Comparison of ENCODE assay signal across 25 cellular contexts in the genomic region with DNA sequence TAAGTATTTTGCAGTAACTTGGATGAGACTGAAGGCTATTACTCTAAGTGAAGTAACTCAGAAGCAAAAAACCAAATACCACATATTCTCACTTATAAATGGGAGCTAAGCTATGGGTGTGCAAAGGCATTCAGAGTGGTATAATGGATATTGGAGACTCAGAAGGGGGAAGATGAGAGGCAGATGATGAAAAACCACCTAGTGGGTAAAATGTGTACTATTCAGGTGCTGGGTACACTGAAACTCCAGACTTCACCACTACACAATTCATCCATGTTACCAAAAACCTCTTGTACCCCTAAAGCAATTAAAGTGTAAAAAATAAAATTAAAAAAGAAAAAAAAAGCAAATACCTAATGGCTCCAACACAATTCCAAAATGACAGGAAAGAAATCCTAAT.
DNase-seq lines count a peak whose midpoint lies in the region; FAIRE-seq and TF ChIP-seq lines count a peak whose summit lies in the region.
"Had no signal": no experiment of that assay in that cellular context is flagged by ENCODE, and none has a peak within 500 bp of the region (broad histone marks: within the 10 kb centered on the region; RNA-seq: fewer than 3 reads in every experiment).

No MANE protein-coding gene starts in this region.

- H3K4me2 ChIP-seq in H1 (ENCODE audit: insufficient read depth in 1 of 2, low read depth in 2 of 2, low read length in 2 of 2) (no peak overlapping the region), neural progenitor cell (no peak overlapping the region)
- H3K4me2 ChIP-seq: BLaER1 had no signal

- no peaks in the 10 kb centered on the region for H3K79me1 ChIP-seq in H1 (ENCODE audit: low read depth, low read length)

- H4K5ac ChIP-seq in H1 (ENCODE audit: insufficient read length, low read depth, low read length), result no peak overlapping the region

- CTCF ChIA-PET in H1 (lab: Charles Lee; ENCODE audit: partially characterized antibody), result interaction anchor here (0.6 to 2.1 kb wide), 6 partner anchors 8 to 366 kb away, joined by 3 to 5 read pairs (median 3); no protein-coding TSS in a partner anchor

- no peak overlapping the region for H2BK5ac ChIP-seq in H1 (ENCODE audit: low read depth, low read length)

- no peaks in the 10 kb centered on the region for H3K9me3 ChIP-seq in BE2C
- H3K9me3 ChIP-seq in H1 (ENCODE audit: insufficient read depth in 2 of 2, low read depth in 1 of 2, low read length in 1 of 2), result no peaks in the 10 kb centered on the region
- no peaks in the 10 kb centered on the region for H3K9me3 ChIP-seq in neural progenitor cell (ENCODE audit: low read depth)
- H3K9me3 ChIP-seq: BLaER1, Caco-2, HAP-1 had no signal

- H3K27me3 Mint-ChIP-seq in neural progenitor cell (ENCODE audit: insufficient read depth, low read depth), result no peaks in the 10 kb centered on the region
- H3K27me3 Mint-ChIP-seq: CD4-positive, alpha-beta memory T cell had no signal

- H3K36me3 ChIP-seq in BE2C (no peaks in the 10 kb centered on the region), H1 (ENCODE audit: control insufficient read depth in 2 of 4, insufficient read depth in 4 of 4, low read length in 3 of 4) (no peaks in the 10 kb centered on the region), neural progenitor cell (no peaks in the 10 kb centered on the region)
- H3K36me3 ChIP-seq: BLaER1, HAP-1, SJCRH30 had no signal

- H3K27ac Mint-ChIP-seq in neural progenitor cell, result no peak overlapping the region
- H3K27ac Mint-ChIP-seq: CD4-positive, alpha-beta memory T cell had no signal

- H2BK20ac ChIP-seq in H1 (ENCODE audit: low read length), result no peak overlapping the region

- 0 out of 4 replicates have a peak, but pooled peaks of 1 of the 2 experiments have one; percentile 15 for TF ChIP-seq RAD21 in H1 (IDR thresholded peaks at IDR 0.05 in 1 of 2, conservative IDR thresholded peaks at IDR 0.05 in 1 of 2; ENCODE audit: low read depth in 2 of 2, low read length in 2 of 2)

- H3K4me1 ChIP-seq in BE2C, result no peaks in the 10 kb centered on the region
- no peaks in the 10 kb centered on the region for H3K4me1 ChIP-seq in H1 (replicated peaks in 1 of 4; ENCODE audit: control insufficient read depth in 3 of 4, insufficient read depth in 4 of 4, low read length in 3 of 4)
- no peaks in the 10 kb centered on the region for H3K4me1 ChIP-seq in neural progenitor cell
- H3K4me1 ChIP-seq: BLaER1, Caco-2, HAP-1, SJCRH30 had no signal

- DNase-seq in BE2C (no peak), HT-29 (ENCODE audit: low spot score) (peak; percentile 3), H1 (ENCODE audit: low read depth in 1 of 2, low spot score in 2 of 2) (no peak), neural progenitor cell (ENCODE audit: low spot score) (no peak), SW 1271 (lab: John Stamatoyannopoulos, UW) (no peak), dedifferentiated amniotic fluid mesenchymal stem cell (ENCODE audit: extremely low spot score) (no peak)
- DNase-seq in activated effector memory CD4-positive, alpha-beta T cell treated with anti-CD3 and anti-CD28 coated beads, Interleukin-2, amount 50 U/mL, for 16 hours, result no peak
- DNase-seq: CD4-positive, alpha-beta memory T cell; DMS153; GDM1; KBM-7; NCI-H1092 treated with DMSO at 0.1 percent for 48 hours; NCI-H1436 treated with DMSO at 0.1 percent for 48 hours; NCI-H2029; NCI-H226; NCI-H510A treated with DMSO at 0.1 percent for 48 hours; NCI-H774; OCI-M1; SJCRH30; T-helper 1 cell had no signal

- no peaks in the 10 kb centered on the region for H3K79me2 ChIP-seq in H1 (ENCODE audit: control insufficient read depth in 1 of 2, insufficient read depth in 2 of 2, low read length in 2 of 2)
- no peaks in the 10 kb centered on the region for H3K79me2 ChIP-seq in neural progenitor cell (ENCODE audit: low read depth)

- H2AFZ ChIP-seq in H1 (ENCODE audit: low read length) (no peak overlapping the region), neural progenitor cell (replicated peaks) (no peak overlapping the region)

- H2AK5ac ChIP-seq in H1 (ENCODE audit: low read depth, low read length), result no peak overlapping the region

- H2BK12ac ChIP-seq in H1 (ENCODE audit: low read depth, low read length), result no peak overlapping the region

- H4K8ac ChIP-seq in H1 (ENCODE audit: extremely low read depth, insufficient read depth, low read length), result no peak overlapping the region

- no peak overlapping the region for H3K23ac ChIP-seq in H1 (ENCODE audit: insufficient read length)

- no peaks in the 10 kb centered on the region for H3F3A ChIP-seq in neural progenitor cell (ENCODE audit: low read depth)

- no peak overlapping the region for H2BK15ac ChIP-seq in H1 (ENCODE audit: low read length)

- H3K27ac ChIP-seq in H1 (ENCODE audit: low read depth, low read length) (no peak overlapping the region), neural progenitor cell (no peak overlapping the region)
- H3K27ac ChIP-seq: BLaER1, SJCRH30 had no signal

- H3K23me2 ChIP-seq in H1 (ENCODE audit: low read depth, low read length), result no peaks in the 10 kb centered on the region

- no peak overlapping the region for H3K4me3 Mint-ChIP-seq in neural progenitor cell
- H3K4me3 Mint-ChIP-seq: CD4-positive, alpha-beta memory T cell had no signal

- H3K14ac ChIP-seq in H1 (ENCODE audit: insufficient read length), result no peak overlapping the region

- FAIRE-seq in H1 (lab: Jason Lieb, UNC), result no peak
- FAIRE-seq: HepG2, RCC 7860 had no signal

- H3K56ac ChIP-seq in H1 (replicated peaks; ENCODE audit: insufficient read length, low read depth, low read length), result no peak overlapping the region

- H3K27me3 ChIP-seq in BE2C (no peaks in the 10 kb centered on the region), H1 (replicated peaks in 1 of 4; ENCODE audit: control insufficient read depth in 3 of 4, extremely low read depth in 1 of 4, insufficient read depth in 3 of 4, low read length in 3 of 4) (no peaks in the 10 kb centered on the region), neural progenitor cell (no peaks in the 10 kb centered on the region)
- H3K27me3 ChIP-seq: BLaER1, SJCRH30 had no signal

- H3K9ac ChIP-seq in H1 (replicated peaks in 1 of 4; ENCODE audit: extremely low read depth in 1 of 4, low read depth in 3 of 4, low read length in 3 of 4) (no peak overlapping the region), neural progenitor cell (no peak overlapping the region)
- H3K9ac ChIP-seq: BLaER1 had no signal

- no peak for TF ChIP-seq EP300 in H1 (IDR thresholded peaks at IDR 0.05; ENCODE audit: borderline replicate concordance in 1 of 2, low read depth in 2 of 2, low read length in 2 of 2)

- no peak for TF ChIP-seq POLR2A in H1 (IDR thresholded peaks at IDR 0.05; ENCODE audit: control extremely low read depth in 1 of 2, low read depth in 2 of 2, low read length in 2 of 2)

- no peaks in the 10 kb centered on the region for H3K9me3 Mint-ChIP-seq in neural progenitor cell

- no peak overlapping the region for H3K4me3 ChIP-seq in BE2C (ENCODE audit: low read depth, low read length)
- no peak overlapping the region for H3K4me3 ChIP-seq in H1 (ENCODE audit: extremely low read depth in 1 of 4, insufficient read depth in 2 of 4, low read depth in 3 of 4, low read length in 4 of 4)
- no peak overlapping the region for H3K4me3 ChIP-seq in neural progenitor cell
- H3K4me3 ChIP-seq: BLaER1, HAP-1, SJCRH30 had no signal

- peaks cover 8% of the 10 kb centered on the region for H3K4me1 Mint-ChIP-seq in neural progenitor cell
- H3K4me1 Mint-ChIP-seq: CD4-positive, alpha-beta memory T cell had no signal

- no peak overlapping the region for H3K18ac ChIP-seq in H1 (ENCODE audit: extremely low read depth, low read length)

- POLR2A ChIA-PET in H1 (lab: Charles Lee; ENCODE audit: partially characterized antibody), result interaction anchor here (0.6 to 0.7 kb wide), 2 partner anchors 46 to 77 kb away, joined by 3 read pairs; no protein-coding TSS in a partner anchor

- no peaks in the 10 kb centered on the region for H3K36me3 Mint-ChIP-seq in neural progenitor cell
- H3K36me3 Mint-ChIP-seq: CD4-positive, alpha-beta memory T cell had no signal

- H2BK120ac ChIP-seq in H1 (replicated peaks; ENCODE audit: low read depth, low read length), result no peak overlapping the region

- TF ChIP-seq CTCF in BE2C (IDR thresholded peaks at IDR 0.05; ENCODE audit: low read depth, low read length) (peak; percentile 27; the same call in 1 of the 2 replicates), H1 (IDR thresholded peaks at IDR 0.05; ENCODE audit: control extremely low read depth in 1 of 3, insufficient read depth in 1 of 3, low read depth in 1 of 3, low read length in 3 of 3) (peak in 2 of 3 experiments; percentile 4 to 24; a peak in 2 of 4 replicates), neural progenitor cell (IDR thresholded peaks at IDR 0.05) (peak; percentile 31)

- H3K4ac ChIP-seq in H1 (replicated peaks; ENCODE audit: insufficient read length, low read depth, low read length), result no peak overlapping the region

- no peaks in the 10 kb centered on the region for H4K20me1 ChIP-seq in H1 (replicated peaks in 1 of 2; ENCODE audit: control insufficient read depth in 1 of 2, insufficient read depth in 2 of 2, low read length in 2 of 2)
- H4K20me1 ChIP-seq in neural progenitor cell (ENCODE audit: low read depth), result no peaks in the 10 kb centered on the region
- H4K20me1 ChIP-seq: BLaER1 had no signal

- H4K91ac ChIP-seq in H1 (replicated peaks; ENCODE audit: insufficient read length, low read length), result no peak overlapping the region

TF ChIP-seq in H1, 55 proteins besides CTCF, POLR2A, EP300 and RAD21 (continues in another document):
- TF ChIP-seq, protein P1, sequence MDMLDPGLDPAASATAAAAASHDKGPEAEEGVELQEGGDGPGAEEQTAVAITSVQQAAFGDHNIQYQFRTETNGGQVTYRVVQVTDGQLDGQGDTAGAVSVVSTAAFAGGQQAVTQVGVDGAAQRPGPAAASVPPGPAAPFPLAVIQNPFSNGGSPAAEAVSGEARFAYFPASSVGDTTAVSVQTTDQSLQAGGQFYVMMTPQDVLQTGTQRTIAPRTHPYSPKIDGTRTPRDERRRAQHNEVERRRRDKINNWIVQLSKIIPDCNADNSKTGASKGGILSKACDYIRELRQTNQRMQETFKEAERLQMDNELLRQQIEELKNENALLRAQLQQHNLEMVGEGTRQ (IDR thresholded peaks at IDR 0.05; ENCODE audit: low read length), result no peak
- TF ChIP-seq SRF (IDR thresholded peaks at IDR 0.05; ENCODE audit: low read depth, low read length), result no peak
